ENCODE assay signal across 2 cellular contexts in the genomic region with DNA sequence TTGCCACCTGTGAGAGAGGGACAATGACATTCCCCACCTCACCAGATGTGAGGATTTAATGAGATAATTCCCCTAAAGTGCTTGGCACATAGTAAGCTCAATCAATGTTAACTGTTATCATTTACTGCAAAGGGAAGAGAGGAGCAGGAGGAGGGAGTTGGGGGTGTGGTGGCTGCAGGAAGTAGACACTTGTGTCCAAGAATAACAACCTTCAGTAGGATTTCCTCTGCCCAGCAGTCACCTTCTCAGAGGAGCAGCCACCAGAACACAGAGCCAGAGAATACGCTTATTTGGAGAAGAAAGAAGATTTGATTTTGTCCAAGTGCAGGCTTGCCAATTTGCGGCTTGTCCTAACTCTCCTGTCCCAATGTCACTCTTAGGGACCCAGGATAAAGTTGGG.
TF ChIP-seq lines count a peak whose summit lies in the region.

No MANE protein-coding gene starts in this region.

TF ChIP-seq in A549, 52 proteins besides CTCF, POLR2A, EP300 and RAD21:
- TF ChIP-seq NFE2L2 (conservative IDR thresholded peaks at IDR 0.05; ENCODE audit: low read length), result no peak
- TF ChIP-seq RFX5 (IDR thresholded peaks at IDR 0.05), result no peak
- no peak for TF ChIP-seq EHMT2 (IDR thresholded peaks at IDR 0.05; ENCODE audit: low read depth)
- TF ChIP-seq MAFK (IDR thresholded peaks at IDR 0.05; ENCODE audit: partially characterized antibody), result no peak
- TF ChIP-seq FOSL2 (IDR thresholded peaks at IDR 0.05), result no peak
- TF ChIP-seq FOSL2 (CRISPR knock-in tag; IDR thresholded peaks at IDR 0.05), result no peak
- TF ChIP-seq FOXS1 (CRISPR knock-in tag; IDR thresholded peaks at IDR 0.05), result no peak
- no peak for TF ChIP-seq SREBF2 (IDR thresholded peaks at IDR 0.05)
- TF ChIP-seq TP53 (CRISPR knock-in tag; IDR thresholded peaks at IDR 0.05), result no peak
- no peak for TF ChIP-seq CEBPB (IDR thresholded peaks at IDR 0.05)
- no peak for TF ChIP-seq ZSCAN20 (CRISPR knock-in tag; IDR thresholded peaks at IDR 0.05)
- TF ChIP-seq CHD4 (IDR thresholded peaks at IDR 0.05; ENCODE audit: borderline replicate concordance), result no peak
- TF ChIP-seq HOXB5 (CRISPR knock-in tag; IDR thresholded peaks at IDR 0.05), result no peak
- TF ChIP-seq, protein P1, sequence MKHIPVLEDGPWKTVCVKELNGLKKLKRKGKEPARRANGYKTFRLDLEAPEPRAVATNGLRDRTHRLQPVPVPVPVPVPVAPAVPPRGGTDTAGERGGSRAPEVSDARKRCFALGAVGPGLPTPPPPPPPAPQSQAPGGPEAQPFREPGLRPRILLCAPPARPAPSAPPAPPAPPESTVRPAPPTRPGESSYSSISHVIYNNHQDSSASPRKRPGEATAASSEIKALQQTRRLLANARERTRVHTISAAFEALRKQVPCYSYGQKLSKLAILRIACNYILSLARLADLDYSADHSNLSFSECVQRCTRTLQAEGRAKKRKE (CRISPR knock-in tag; IDR thresholded peaks at IDR 0.05; ENCODE audit: low read depth), result no peak
- no peak for TF ChIP-seq ESRRA (IDR thresholded peaks at IDR 0.05; ENCODE audit: borderline replicate concordance, low read length)
- no peak for TF ChIP-seq RNF2 (IDR thresholded peaks at IDR 0.05; ENCODE audit: borderline replicate concordance, low read depth)
- no peak for TF ChIP-seq CHD2 (IDR thresholded peaks at IDR 0.05; ENCODE audit: low read length, partially characterized antibody)
- TF ChIP-seq POLR2AphosphoS2 (conservative IDR thresholded peaks at IDR 0.05; ENCODE audit: low read length), result no peak

TF ChIP-seq in H1, 55 proteins besides CTCF, POLR2A, EP300 and RAD21:
- TF ChIP-seq KDM1A (IDR thresholded peaks at IDR 0.05; ENCODE audit: borderline replicate concordance, low read length) (no peak), NANOG (IDR thresholded peaks at IDR 0.05; ENCODE audit: insufficient read depth, low read depth, low read length, poor library complexity, severe bottlenecking) (no peak), ASH2L (IDR thresholded peaks at IDR 0.05; ENCODE audit: low read length) (no peak), CHD7 (IDR thresholded peaks at IDR 0.05; ENCODE audit: insufficient replicate concordance, low read length) (no peak), CTBP2 (IDR thresholded peaks at IDR 0.05; ENCODE audit: borderline replicate concordance, insufficient read depth, insufficient read length, low read length) (no peak), TEAD4 (IDR thresholded peaks at IDR 0.05; ENCODE audit: low read depth, low read length) (no peak), SIRT6 (IDR thresholded peaks at IDR 0.05; ENCODE audit: low read length) (no peak), HDAC2 (IDR thresholded peaks at IDR 0.05; ENCODE audit: borderline replicate concordance in 1 of 2, low read depth in 2 of 2, low read length in 2 of 2) (no peak), JUND (IDR thresholded peaks at IDR 0.05; ENCODE audit: low read length) (no peak), TAF7 (optimal IDR thresholded peaks at IDR 0.05; ENCODE audit: borderline replicate concordance, low read depth, low read length) (no peak), ATF3 (IDR thresholded peaks at IDR 0.05; ENCODE audit: insufficient read depth, low read depth, low read length) (no peak), POLR2AphosphoS5 (IDR thresholded peaks at IDR 0.05; ENCODE audit: low read depth, low read length) (no peak)
- TF ChIP-seq, protein P2, sequence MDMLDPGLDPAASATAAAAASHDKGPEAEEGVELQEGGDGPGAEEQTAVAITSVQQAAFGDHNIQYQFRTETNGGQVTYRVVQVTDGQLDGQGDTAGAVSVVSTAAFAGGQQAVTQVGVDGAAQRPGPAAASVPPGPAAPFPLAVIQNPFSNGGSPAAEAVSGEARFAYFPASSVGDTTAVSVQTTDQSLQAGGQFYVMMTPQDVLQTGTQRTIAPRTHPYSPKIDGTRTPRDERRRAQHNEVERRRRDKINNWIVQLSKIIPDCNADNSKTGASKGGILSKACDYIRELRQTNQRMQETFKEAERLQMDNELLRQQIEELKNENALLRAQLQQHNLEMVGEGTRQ (IDR thresholded peaks at IDR 0.05; ENCODE audit: low read length), result no peak
